In genomic region chr15:84926491-84927220, GRCh38 we compare ENCODE assay signal across 17 cellular contexts. TPM values are rescaled to one million over a fixed set of nuclear protein-coding genes. Genes with fewer than 3 reads are reported as not detected.
"Had no signal": no experiment of that assay in that cellular context is flagged by ENCODE, and none has a peak within 500 bp of the region (broad histone marks: within the 10 kb centered on the region; RNA-seq: fewer than 3 reads in every experiment).

No MANE protein-coding gene starts in this region.

- H3K27ac ChIP-seq: brain microvascular endothelial cell had no signal

- H3K4me3 ChIP-seq: skin epidermis had no signal

- DNase-seq: activated naive CD4-positive, alpha-beta T cell treated with anti-CD3 and anti-CD28 coated beads, Interleukin-2, amount 50 U/mL, for 16 hours; activated T-cell treated with anti-CD3 and anti-CD28 coated beads, Interleukin-2, amount 50 U/mL, for 1 hour; amniotic stem cell; brain microvascular endothelial cell; dermis blood vessel endothelial cell; hypothalamus; immature natural killer cell; left cardiac atrium; nephron progenitor cell; T-helper 2 cell had no signal

- H3K27me3 ChIP-seq: brain microvascular endothelial cell had no signal

- H3K36me3 Mint-ChIP-seq: immature natural killer cell had no signal

- ATAC-seq: activated CD4-positive, CD25-positive, alpha-beta regulatory T cell treated with anti-CD3 and anti-CD28 coated beads, Interleukin-2, amount 50 U/mL, for 24 hours; left cardiac atrium had no signal

- H3K4me3 Mint-ChIP-seq: immature natural killer cell, nephron progenitor cell had no signal

- H3K36me3 ChIP-seq: brain microvascular endothelial cell had no signal

- H3K4me1 Mint-ChIP-seq: immature natural killer cell had no signal

- H3K27ac Mint-ChIP-seq: immature natural killer cell, nephron progenitor cell had no signal

- H3K9me3 Mint-ChIP-seq: immature natural killer cell, nephron progenitor cell had no signal

RNA-seq across cellular contexts. Expression of gene SLC28A1, which starts 42.2 kb away (rescaled TPM):
- total RNA-seq: dermis blood vessel endothelial cell, glomerular endothelial cell, lung microvascular endothelial cell, mononuclear cell, osteoblast, ureter had no signal
- polyA plus RNA-seq: immature natural killer cell had no signal
